Comparison of ENCODE assay signal across 27 cellular contexts in the genomic region with DNA sequence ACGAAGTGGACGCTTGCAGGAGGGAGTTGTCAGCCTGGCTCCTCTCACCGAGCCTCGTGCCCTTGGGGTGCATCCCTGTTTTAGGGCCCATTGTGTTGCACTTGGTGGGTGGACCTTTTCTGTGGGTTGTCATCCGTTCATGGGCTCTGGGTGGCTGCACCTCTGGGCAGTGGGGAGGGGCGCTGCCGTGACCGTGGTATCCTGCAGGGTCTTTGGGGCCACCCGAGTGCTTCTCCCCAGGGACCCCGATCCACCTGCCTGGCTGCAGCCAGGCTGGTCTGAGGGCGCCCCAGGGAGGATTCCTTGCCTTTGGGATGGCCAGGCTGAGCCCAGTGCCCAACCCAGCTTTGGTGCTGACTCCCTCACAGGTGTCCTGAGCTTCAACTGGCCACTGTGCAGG.
"Had no signal": no experiment of that assay in that cellular context is flagged by ENCODE, and none has a peak within 500 bp of the region (broad histone marks: within the 10 kb centered on the region; RNA-seq: fewer than 3 reads in every experiment).

No MANE protein-coding gene starts in this region.

- H3K9me3 ChIP-seq: ovary, psoas muscle, spleen, suprapubic skin, testis, tibial artery, transverse colon, upper lobe of right lung, uterus had no signal

- H3K79me2 ChIP-seq: parathyroid adenoma had no signal

- H3K9me3 Mint-ChIP-seq: naive thymus-derived CD4-positive, alpha-beta T cell; natural killer cell; nephron; stimulated activated memory B cell treated with anti-CD40 and anti-IgM and Interleukin-4, amounts not matched to agents 10 μg/mL and 1 μg/mL and 100 μg/mL, for 72 hours; stimulated activated naive CD8-positive, alpha-beta T cell treated with anti-CD3 and anti-CD28 coated beads, Interleukin-15, amount 100 ng/mL, for 72 hours; type B pancreatic cell had no signal

- H3K36me3 Mint-ChIP-seq: naive thymus-derived CD4-positive, alpha-beta T cell; natural killer cell; stimulated activated memory B cell treated with anti-CD40 and anti-IgM and Interleukin-4, amounts not matched to agents 10 μg/mL and 1 μg/mL and 100 μg/mL, for 72 hours; type B pancreatic cell had no signal

- H3K27ac ChIP-seq: ovary, parathyroid adenoma, psoas muscle, skin epidermis, spleen, suprapubic skin, testis, tibial artery, transverse colon, upper lobe of right lung, uterus had no signal

- H3K4me1 Mint-ChIP-seq: natural killer cell; stimulated activated naive CD8-positive, alpha-beta T cell treated with anti-CD3 and anti-CD28 coated beads, Interleukin-15, amount 100 ng/mL, for 72 hours had no signal

- H3K27ac Mint-ChIP-seq: naive thymus-derived CD4-positive, alpha-beta T cell; natural killer cell; nephron; progenitor cell of endocrine pancreas; stimulated activated memory B cell treated with anti-CD40 and anti-IgM and Interleukin-4, amounts not matched to agents 10 μg/mL and 1 μg/mL and 100 μg/mL, for 72 hours; stimulated activated naive CD8-positive, alpha-beta T cell treated with anti-CD3 and anti-CD28 coated beads, Interleukin-15, amount 100 ng/mL, for 72 hours; type B pancreatic cell had no signal

- DNase-seq: naive thymus-derived CD4-positive, alpha-beta T cell; natural killer cell; occipital lobe; ovary; posterior cingulate gyrus; spleen; stimulated activated CD4-positive, alpha-beta T cell treated with anti-CD3 and anti-CD28 coated beads, Interleukin-15, amount 100 ng/mL, for 24 hours; stimulated activated CD4-positive, alpha-beta T cell treated with anti-CD3 and anti-CD28 coated beads, Interleukin-4, amount 100 ng/mL, for 1 hour; stimulated activated CD4-positive, alpha-beta T cell treated with anti-CD3 and anti-CD28 coated beads, Interleukin-4, amount 100 ng/mL, for 4 hours; stimulated activated CD8-positive, alpha-beta memory T cell treated with anti-CD3 and anti-CD28 coated beads, Interleukin-4, amount 100 ng/mL, for 48 hours; stimulated activated naive CD4-positive, alpha-beta T cell; stimulated activated naive CD8-positive, alpha-beta T cell treated with anti-CD3 and anti-CD28 coated beads, Interleukin-15, amount 100 ng/mL, for 72 hours; stimulated activated naive CD8-positive, alpha-beta T cell treated with anti-CD3 and anti-CD28 coated beads, Interleukin-15, Interleukin-2, amounts not matched to agents 100 U/mL and 50 U/mL, for 24 hours; tibial artery; transverse colon; upper lobe of right lung; uterus had no signal

- H3K36me3 ChIP-seq: ovary, spleen, suprapubic skin, transverse colon, upper lobe of right lung, uterus had no signal

- H3K4me2 ChIP-seq: smooth muscle cell had no signal

- H2AFZ ChIP-seq: parathyroid adenoma had no signal

- H3K27me3 ChIP-seq: ovary, spleen, suprapubic skin, testis, tibial artery, transverse colon, upper lobe of right lung, uterus had no signal

- H3K9ac ChIP-seq: parathyroid adenoma had no signal

- H3K4me3 ChIP-seq: ovary, psoas muscle, skin epidermis, smooth muscle cell, spleen, suprapubic skin, testis, tibial artery, transverse colon, upper lobe of right lung, uterus had no signal

- H3K27me3 Mint-ChIP-seq: naive thymus-derived CD4-positive, alpha-beta T cell; progenitor cell of endocrine pancreas; stimulated activated naive CD8-positive, alpha-beta T cell treated with anti-CD3 and anti-CD28 coated beads, Interleukin-15, amount 100 ng/mL, for 72 hours; type B pancreatic cell had no signal

- H3K4me3 Mint-ChIP-seq: naive thymus-derived CD4-positive, alpha-beta T cell; natural killer cell; nephron; stimulated activated memory B cell treated with anti-CD40 and anti-IgM and Interleukin-4, amounts not matched to agents 10 μg/mL and 1 μg/mL and 100 μg/mL, for 72 hours; stimulated activated naive CD8-positive, alpha-beta T cell treated with anti-CD3 and anti-CD28 coated beads, Interleukin-15, amount 100 ng/mL, for 72 hours; type B pancreatic cell had no signal

- H3K4me1 ChIP-seq: parathyroid adenoma had no signal
